ENCODE assay signal across 1 cellular context in genomic region chr10:26380815-26381214, GRCh38.
TF ChIP-seq lines count a peak whose summit lies in the region.

No MANE protein-coding gene starts in this region.

TF ChIP-seq in HepG2, 621 proteins besides CTCF, POLR2A, EP300 and RAD21:
- no peak for TF ChIP-seq GRHL1 (CRISPR knock-in tag; conservative IDR thresholded peaks at IDR 0.05)
- TF ChIP-seq TBX2 (CRISPR knock-in tag; IDR thresholded peaks at IDR 0.05; ENCODE audit: borderline replicate concordance) = no peak
- no peak for TF ChIP-seq ZNF232 (CRISPR knock-in tag; IDR thresholded peaks at IDR 0.05; ENCODE audit: borderline replicate concordance)
- TF ChIP-seq ELF1 (CRISPR knock-in tag; IDR thresholded peaks at IDR 0.05) = no peak
- no peak for TF ChIP-seq ATRX (CRISPR knock-in tag; IDR thresholded peaks at IDR 0.05; ENCODE audit: borderline replicate concordance)
- no peak for TF ChIP-seq ZBTB37 (CRISPR knock-in tag; IDR thresholded peaks at IDR 0.05)
